ENCODE assay signal across 21 cellular contexts in genomic region chr16:85362443-85362842, GRCh38.
DNase-seq lines count a peak whose midpoint lies in the region; ATAC-seq, FAIRE-seq and TF ChIP-seq lines count a peak whose summit lies in the region.
"Had no signal": no experiment of that assay in that cellular context is flagged by ENCODE, and none has a peak within 500 bp of the region (broad histone marks: within the 10 kb centered on the region; RNA-seq: fewer than 3 reads in every experiment).

No MANE protein-coding gene starts in this region.

- H3K4me3 ChIP-seq in liver (ENCODE audit: low read depth in 1 of 3, low read length in 3 of 3) (no peak overlapping the region), HepG2 (replicated peaks in 1 of 3; ENCODE audit: insufficient read depth in 1 of 3, low read depth in 2 of 3, low read length in 3 of 3) (no peak overlapping the region), lower lobe of right lung (no peak overlapping the region), psoas muscle (no peak overlapping the region), upper lobe of right lung (no peak overlapping the region), endodermal cell (ENCODE audit: low read length) (no peak overlapping the region)

- no peak for TF ChIP-seq RAD21 in liver (IDR thresholded peaks at IDR 0.05)
- no peak for TF ChIP-seq RAD21 in HepG2 (CRISPR knock-in tag; IDR thresholded peaks at IDR 0.05)

- TF ChIP-seq EP300 in HepG2 (IDR thresholded peaks at IDR 0.05; ENCODE audit: low read depth in 2 of 2, low read length in 2 of 2) (no peak), HepG2 (CRISPR knock-in tag; IDR thresholded peaks at IDR 0.05; ENCODE audit: borderline replicate concordance) (no peak)

- peaks cover 11% of the 10 kb centered on the region for H3K4me1 Mint-ChIP-seq in endodermal cell
- no peaks in the 10 kb centered on the region for H3K4me1 Mint-ChIP-seq in stimulated activated effector memory CD8-positive, alpha-beta T cell treated with anti-CD3 and anti-CD28 coated beads, Interleukin-12 subunit alpha, Interleukin-12 subunit beta, amount 100 ng/mL, for 72 hours

- TF ChIP-seq POLR2A in HepG2 (IDR thresholded peaks at IDR 0.05; ENCODE audit: insufficient read depth in 1 of 2, low read depth in 2 of 2, low read length in 2 of 2): no peak

- H3K4me1 ChIP-seq in liver (ENCODE audit: control insufficient read depth in 4 of 4, insufficient read depth in 4 of 4, low read length in 3 of 4): peaks cover 14 to 40% (median 28%) of the 10 kb centered on the region in 4 donors
- peaks cover 41% of the 10 kb centered on the region for H3K4me1 ChIP-seq in HepG2 (ENCODE audit: insufficient read depth, low read length)
- peaks cover 23% of the 10 kb centered on the region for H3K4me1 ChIP-seq in lower lobe of right lung
- peaks cover 26% of the 10 kb centered on the region for H3K4me1 ChIP-seq in psoas muscle
- peaks cover 3% of the 10 kb centered on the region for H3K4me1 ChIP-seq in upper lobe of right lung
- H3K4me1 ChIP-seq in endodermal cell (ENCODE audit: control insufficient read depth, insufficient read depth, low read length): peaks cover 8% of the 10 kb centered on the region

- in situ Hi-C loops in HepG2 (cut with HindIII; ENCODE audit: extremely low pct_ligation_motif_present, low pct_unique_long_range_greater_than_20kb): no loop called here

- H2AFZ ChIP-seq in HepG2 (ENCODE audit: low read length): no peak overlapping the region

- ATAC-seq in HepG2 (no peak), lower lobe of right lung (no peak), psoas muscle (no peak), upper lobe of right lung (no peak)
- no peak for ATAC-seq in stimulated activated effector memory CD8-positive, alpha-beta T cell treated with anti-CD3 and anti-CD28 coated beads, Interleukin-12 subunit alpha, Interleukin-12 subunit beta, amount 100 ng/mL, for 72 hours

- H3K27ac ChIP-seq in liver (ENCODE audit: low read depth in 1 of 2, low read length in 2 of 2) (peak overlapping the region; percentile 78 to 87), HepG2 (ENCODE audit: extremely low read length, insufficient read depth, low read length) (no peak overlapping the region), lower lobe of right lung (peak overlapping the region; percentile 79), psoas muscle (peak overlapping the region; percentile 67), upper lobe of right lung (peak overlapping the region; percentile 75), endodermal cell (ENCODE audit: low read depth, low read length) (no peak overlapping the region)
- H3K27ac ChIP-seq: 22Rv1, C4-2B had no signal

- H3K27me3 Mint-ChIP-seq in endodermal cell (ENCODE audit: insufficient read depth): peaks cover 19% of the 10 kb centered on the region

- H4K20me1 ChIP-seq in HepG2 (ENCODE audit: insufficient read depth, low read length): no peaks in the 10 kb centered on the region

- H3K4me2 ChIP-seq in HepG2 (ENCODE audit: low read depth, low read length): no peak overlapping the region

- 80% methylated on average over 6 of the region's 6 CpGs for WGBS in liver
- 64% methylated on average over 6 of the region's 6 CpGs for WGBS in HepG2 (ENCODE audit: low lambda C conversion rate)
- 72 to 82% (median 78%) methylated on average over 6 of the region's 6 CpGs for WGBS in psoas muscle, 3 donors
- 92 to 98% methylated on average over 4 to 6 of the region's 6 CpGs for WGBS in endodermal cell (ENCODE audit: insufficient coverage in 1 of 2, insufficient read length in 1 of 2), 2 experiments

- H3K36me3 Mint-ChIP-seq in endodermal cell (ENCODE audit: low read depth): peaks cover 3% of the 10 kb centered on the region
- H3K36me3 Mint-ChIP-seq in stimulated activated effector memory CD8-positive, alpha-beta T cell treated with anti-CD3 and anti-CD28 coated beads, Interleukin-12 subunit alpha, Interleukin-12 subunit beta, amount 100 ng/mL, for 72 hours: no peaks in the 10 kb centered on the region

- POLR2A ChIA-PET in HepG2 (lab: Yijun Ruan, JAX): no interaction called here

- peaks cover 6% of the 10 kb centered on the region for H3K9me3 Mint-ChIP-seq in endodermal cell
- no peaks in the 10 kb centered on the region for H3K9me3 Mint-ChIP-seq in stimulated activated effector memory CD8-positive, alpha-beta T cell treated with anti-CD3 and anti-CD28 coated beads, Interleukin-12 subunit alpha, Interleukin-12 subunit beta, amount 100 ng/mL, for 72 hours

- H3K9ac ChIP-seq in liver (ENCODE audit: low read depth in 1 of 2, low read length in 2 of 2): peak overlapping the region in 1 of 2 donors; percentile 29
- H3K9ac ChIP-seq in HepG2 (ENCODE audit: insufficient read depth, low read depth, low read length): no peak overlapping the region
- H3K9ac ChIP-seq in endodermal cell (ENCODE audit: extremely low read depth, low read length, poor library complexity, severe bottlenecking): no peak overlapping the region

- no peak for FAIRE-seq in HepG2 (lab: Jason Lieb, UNC)
- FAIRE-seq: D721Med had no signal

- BruUV-seq in HepG2 (replicated peaks; lab: Mats Ljungman, UMichigan): no TSS peak

- H3K27ac Mint-ChIP-seq in endodermal cell: no peak overlapping the region
- no peak overlapping the region for H3K27ac Mint-ChIP-seq in stimulated activated effector memory CD8-positive, alpha-beta T cell treated with anti-CD3 and anti-CD28 coated beads, Interleukin-12 subunit alpha, Interleukin-12 subunit beta, amount 100 ng/mL, for 72 hours

- CTCF ChIA-PET in HepG2 (lab: Yijun Ruan, JAX; ENCODE audit: low intra/inter-chr PET ratio, low total read pairs): no interaction called here

- no peaks in the 10 kb centered on the region for H3K79me2 ChIP-seq in HepG2 (ENCODE audit: insufficient read depth, low read length)

- H3K36me3 ChIP-seq in liver (ENCODE audit: control insufficient read depth in 4 of 4, insufficient read depth in 3 of 4, low read depth in 1 of 4, low read length in 3 of 4): no peaks in the 10 kb centered on the region
- H3K36me3 ChIP-seq in HepG2 (replicated peaks in 1 of 2; ENCODE audit: control insufficient read depth in 1 of 2, insufficient read depth in 2 of 2, low read length in 2 of 2): no peaks in the 10 kb centered on the region
- H3K36me3 ChIP-seq in lower lobe of right lung: no peaks in the 10 kb centered on the region
- H3K36me3 ChIP-seq in psoas muscle (ENCODE audit: insufficient read depth in 1 of 2, low read depth in 1 of 2): peaks cover 0 to 4% of the 10 kb centered on the region in 2 donors
- H3K36me3 ChIP-seq in upper lobe of right lung: no peaks in the 10 kb centered on the region
- no peaks in the 10 kb centered on the region for H3K36me3 ChIP-seq in endodermal cell (ENCODE audit: control insufficient read depth, insufficient read depth, low read length)

- intact Hi-C loops in HepG2 (cut with micrococcal nuclease; ENCODE audit: unreplicated experiment) (no loop called here), lower lobe of right lung (cut with DNase I) (no loop called here), psoas muscle (cut with DNase I) (no loop called here), upper lobe of right lung (cut with DNase I) (no loop called here)

- H3K9me3 ChIP-seq in liver (ENCODE audit: control insufficient read depth in 4 of 4, low read length in 3 of 4) (no peaks in the 10 kb centered on the region), HepG2 (ENCODE audit: low read length) (no peaks in the 10 kb centered on the region), lower lobe of right lung (no peaks in the 10 kb centered on the region), psoas muscle (no peaks in the 10 kb centered on the region), upper lobe of right lung (no peaks in the 10 kb centered on the region), endodermal cell (ENCODE audit: control insufficient read depth, low read length) (no peaks in the 10 kb centered on the region)

- TF ChIP-seq CTCF in liver (IDR thresholded peaks at IDR 0.05; ENCODE audit: low read depth, low read length, missing input control) (no peak), HepG2 (CRISPR knock-in tag; IDR thresholded peaks at IDR 0.05) (no peak), lower lobe of right lung (IDR thresholded peaks at IDR 0.05) (no peak), psoas muscle (IDR thresholded peaks at IDR 0.05) (no peak), upper lobe of right lung (IDR thresholded peaks at IDR 0.05) (no peak), endodermal cell (conservative IDR thresholded peaks at IDR 0.05) (no peak)

- no peak overlapping the region for H3K4me3 Mint-ChIP-seq in endodermal cell
- H3K4me3 Mint-ChIP-seq in stimulated activated effector memory CD8-positive, alpha-beta T cell treated with anti-CD3 and anti-CD28 coated beads, Interleukin-12 subunit alpha, Interleukin-12 subunit beta, amount 100 ng/mL, for 72 hours: no peak overlapping the region

- no peaks in the 10 kb centered on the region for H3K27me3 ChIP-seq in liver (ENCODE audit: control insufficient read depth in 4 of 4, insufficient read depth in 4 of 4, low read length in 3 of 4)
- H3K27me3 ChIP-seq in HepG2 (ENCODE audit: control insufficient read depth in 1 of 2, insufficient read depth in 2 of 2, low read length in 2 of 2): peaks cover 0 to 1% of the 10 kb centered on the region in 2 experiments; a peak in 2 of 5 replicates
- no peaks in the 10 kb centered on the region for H3K27me3 ChIP-seq in lower lobe of right lung (ENCODE audit: low read depth)
- H3K27me3 ChIP-seq in psoas muscle (ENCODE audit: insufficient read depth in 3 of 3, low read length in 2 of 3): no peaks in the 10 kb centered on the region
- no peaks in the 10 kb centered on the region for H3K27me3 ChIP-seq in upper lobe of right lung
- H3K27me3 ChIP-seq in endodermal cell (ENCODE audit: control insufficient read depth, insufficient read depth, low read length, poor library complexity, severe bottlenecking): no peaks in the 10 kb centered on the region

- DNase-seq in HepG2 (ENCODE audit: low spot score) (no peak), lower lobe of right lung (no peak), psoas muscle (no peak), upper lobe of right lung (no peak), endodermal cell (no peak), inferior parietal cortex (ENCODE audit: extremely low spot score) (no peak)
- no peak for DNase-seq in stimulated activated effector memory CD8-positive, alpha-beta T cell treated with anti-CD3 and anti-CD28 coated beads, Interleukin-12 subunit alpha, Interleukin-12 subunit beta, amount 100 ng/mL, for 72 hours (ENCODE audit: low spot score in 2 of 2)
- DNase-seq: EL; GF-D8; H7; KG1; NCI-H1105; NCI-H146; NCI-H2029; NCI-H226; NCI-H748 treated with DMSO at 0.1 percent for 48 hours; NK-92 treated with Interleukin-12 subunit alpha and Interleukin-12 subunit beta, amount 100 ng/mL, for 24 hours had no signal

TF ChIP-seq in liver, 16 proteins besides CTCF, POLR2A, EP300 and RAD21 (continues in another document):
- TF ChIP-seq TAF1 (conservative IDR thresholded peaks at IDR 0.05) (no peak), JUND (IDR thresholded peaks at IDR 0.05) (no peak), HNF4A (conservative IDR thresholded peaks at IDR 0.05) (no peak)

TF ChIP-seq in HepG2, 621 proteins besides CTCF, POLR2A, EP300 and RAD21:
- no peak for TF ChIP-seq ZNF136 (CRISPR knock-in tag; IDR thresholded peaks at IDR 0.05; ENCODE audit: low read depth)
- no peak for TF ChIP-seq NCOA1 (CRISPR knock-in tag; IDR thresholded peaks at IDR 0.05)

Comparison
In these comparisons a context has a peak if more than half of its experiments do, and no peak if none do; other contexts are left out.
1. H3K27ac ChIP-seq: peak in liver (2 of 2), lower lobe of right lung (single experiment), psoas muscle (single experiment) and upper lobe of right lung (single experiment); none in HepG2 (single experiment) and endodermal cell (single experiment).